Comparison of ENCODE assay signal across 17 cellular contexts in the genomic region with DNA sequence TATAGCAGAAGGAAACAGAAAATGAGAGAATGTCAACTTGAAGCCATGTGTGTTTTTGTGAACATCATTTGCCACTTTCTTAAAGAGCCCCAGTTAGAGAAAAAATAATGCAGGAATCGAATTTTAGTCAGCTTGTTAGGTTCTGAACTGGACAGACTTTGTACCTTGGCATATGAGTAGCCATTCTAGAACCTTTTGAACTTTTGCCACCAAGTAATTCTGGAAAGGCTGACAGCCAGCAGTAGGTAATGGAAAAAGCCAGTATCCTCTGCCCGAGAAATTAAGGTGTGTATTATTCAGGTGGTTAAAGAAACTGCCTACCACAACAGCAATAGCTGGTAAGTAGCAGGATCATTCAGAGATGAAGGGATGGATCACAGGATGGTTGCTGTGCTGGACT. TPM values are rescaled to one million over a fixed set of nuclear protein-coding genes. Genes with fewer than 3 reads are reported as not detected.
DNase-seq lines count a peak whose midpoint lies in the region; ATAC-seq and TF ChIP-seq lines count a peak whose summit lies in the region.
"Had no signal": no experiment of that assay in that cellular context is flagged by ENCODE, and none has a peak within 500 bp of the region (broad histone marks: within the 10 kb centered on the region; RNA-seq: fewer than 3 reads in every experiment).

No MANE protein-coding gene starts in this region.

- H3F3A ChIP-seq in OCI-LY1 (ENCODE audit: insufficient read depth, low read length), result 0 out of 2 replicates have a peak, but pooled peaks cover 6% of the 10 kb centered on the region

- DNase-seq in CD4-positive, CD25-positive, alpha-beta regulatory T cell, result no peak
- DNase-seq in immature natural killer cell (no peak), DMS79 treated with DMSO at 0.1 percent for 48 hours (lab: John Stamatoyannopoulos, UW) (no peak), NCI-H82 treated with DMSO at 0.1 percent for 48 hours (lab: John Stamatoyannopoulos, UW; ENCODE audit: unreplicated experiment) (no peak)
- DNase-seq in stimulated activated CD4-positive, alpha-beta T cell treated with anti-CD3 and anti-CD28 coated beads, Interleukin-4, amount 100 ng/mL, for 24 hours, result no peak
- DNase-seq: BE2C; NCI-H146; NCI-H2081 treated with DMSO at 0.1 percent for 48 hours; NCI-H2227 treated with DMSO at 0.1 percent for 48 hours; NCI-H526; NK-92 treated with Interleukin-12 subunit alpha and Interleukin-12 subunit beta, amount 100 ng/mL, for 24 hours had no signal

- TF ChIP-seq CTCF in OCI-LY1 (IDR thresholded peaks at IDR 0.05; ENCODE audit: low read length), result no peak
- no peak for TF ChIP-seq CTCF in nephron (IDR thresholded peaks at IDR 0.05; ENCODE audit: unreplicated experiment in 3 of 3)

- H3K4me3 ChIP-seq in CD4-positive, CD25-positive, alpha-beta regulatory T cell (ENCODE audit: low read depth, low read length), result no peak overlapping the region
- no peak overlapping the region for H3K4me3 ChIP-seq in OCI-LY1 (ENCODE audit: low read depth, low read length, poor library complexity, severe bottlenecking)
- H3K4me3 ChIP-seq: GM12878, GM23338, K562 had no signal

- no peak for ATAC-seq in CD4-positive, CD25-positive, alpha-beta regulatory T cell (ENCODE audit: low read depth in 2 of 2)
- ATAC-seq in HG02759 (IDR thresholded peaks at IDR 0.05; ENCODE audit: unreplicated experiment), result no peak
- ATAC-seq: GM12878, GM23338, K562 had no signal

- peaks cover 15 to 36% (median 24%) of the 10 kb centered on the region in 4 donors for H3K4me1 Mint-ChIP-seq in CD4-positive, CD25-positive, alpha-beta regulatory T cell
- peaks cover 34 to 42% of the 10 kb centered on the region in 2 donors for H3K4me1 Mint-ChIP-seq in immature natural killer cell
- peaks cover 39% of the 10 kb centered on the region for H3K4me1 Mint-ChIP-seq in nephron

- H3K4me1 ChIP-seq in CD4-positive, CD25-positive, alpha-beta regulatory T cell (ENCODE audit: control insufficient read depth, insufficient read depth, low read length, poor library complexity, severe bottlenecking), result peaks cover 31% of the 10 kb centered on the region
- H3K4me1 ChIP-seq in OCI-LY1 (ENCODE audit: insufficient read depth, low read length, severe bottlenecking), result peaks cover 52% of the 10 kb centered on the region
- H3K4me1 ChIP-seq: BE2C had no signal

- H3K79me2 ChIP-seq in OCI-LY1 (ENCODE audit: insufficient read depth, low read length), result peaks cover 10% of the 10 kb centered on the region

- H3K4me3 Mint-ChIP-seq in CD4-positive, CD25-positive, alpha-beta regulatory T cell, result peak overlapping the region in 3 of 4 donors; percentile 26 to 78 (median 77)
- peak overlapping the region in 3 of 5 donors; percentile 14 to 96 (median 94) for H3K4me3 Mint-ChIP-seq in immature natural killer cell
- peak overlapping the region; percentile 40 to 84 (median 65) for H3K4me3 Mint-ChIP-seq in nephron

- no peaks in the 10 kb centered on the region for H3K27me3 ChIP-seq in CD4-positive, CD25-positive, alpha-beta regulatory T cell (ENCODE audit: control insufficient read depth, insufficient read depth, low read length)
- no peaks in the 10 kb centered on the region for H3K27me3 ChIP-seq in OCI-LY1 (ENCODE audit: insufficient read depth, low read length)
- H3K27me3 ChIP-seq: BE2C had no signal

- no peak overlapping the region for H3K4me2 ChIP-seq in OCI-LY1 (ENCODE audit: low read length)

- H3K27ac ChIP-seq in CD4-positive, CD25-positive, alpha-beta regulatory T cell (ENCODE audit: insufficient read depth, low read length, poor library complexity, severe bottlenecking), result no peak overlapping the region
- peak overlapping the region; percentile 0 for H3K27ac ChIP-seq in OCI-LY1 (ENCODE audit: low read depth, low read length, poor library complexity, severe bottlenecking)

- H3K9me3 ChIP-seq in CD4-positive, CD25-positive, alpha-beta regulatory T cell (ENCODE audit: control insufficient read depth in 2 of 2, low read length in 2 of 2), result no peaks in the 10 kb centered on the region
- no peaks in the 10 kb centered on the region for H3K9me3 ChIP-seq in OCI-LY1 (ENCODE audit: low read length)
- H3K9me3 ChIP-seq: BE2C had no signal

- no peaks in the 10 kb centered on the region for H3K9me2 ChIP-seq in OCI-LY1 (ENCODE audit: low read depth, low read length)

- no peak overlapping the region for H3K27ac Mint-ChIP-seq in CD4-positive, CD25-positive, alpha-beta regulatory T cell
- H3K27ac Mint-ChIP-seq in immature natural killer cell (no peak overlapping the region), nephron (peak overlapping the region; percentile 0 to 79 (median 64))
- H3K27ac Mint-ChIP-seq: GM23338 had no signal

- no peaks in the 10 kb centered on the region for H3K27me3 Mint-ChIP-seq in CD4-positive, CD25-positive, alpha-beta regulatory T cell
- peaks cover 0 to 3% (median 0%) of the 10 kb centered on the region in 3 donors for H3K27me3 Mint-ChIP-seq in immature natural killer cell (ENCODE audit: low read depth in 3 of 3)
- H3K27me3 Mint-ChIP-seq in nephron (ENCODE audit: low read depth), result peaks cover 3% of the 10 kb centered on the region

- no peak overlapping the region for H3K9ac ChIP-seq in OCI-LY1 (ENCODE audit: low read length)

- H3K9me3 Mint-ChIP-seq in CD4-positive, CD25-positive, alpha-beta regulatory T cell, result no peaks in the 10 kb centered on the region
- H3K9me3 Mint-ChIP-seq in immature natural killer cell (no peaks in the 10 kb centered on the region), nephron (no peaks in the 10 kb centered on the region)
- H3K9me3 Mint-ChIP-seq: GM23338 had no signal

- no peak overlapping the region for H2AFZ ChIP-seq in OCI-LY1 (ENCODE audit: low read length)
- H2AFZ ChIP-seq: GM23338 had no signal

- H3K36me3 ChIP-seq in CD4-positive, CD25-positive, alpha-beta regulatory T cell (ENCODE audit: control insufficient read depth, insufficient read depth, low read length), result no peaks in the 10 kb centered on the region
- peaks cover 20% of the 10 kb centered on the region; the same call in 1 of the 2 replicates for H3K36me3 ChIP-seq in OCI-LY1 (ENCODE audit: insufficient read depth, low read length)
- H3K36me3 ChIP-seq: BE2C had no signal

- H4K20me1 ChIP-seq in OCI-LY1 (ENCODE audit: insufficient read depth, low read length), result no peaks in the 10 kb centered on the region

- no peaks in the 10 kb centered on the region for H3K36me3 Mint-ChIP-seq in CD4-positive, CD25-positive, alpha-beta regulatory T cell
- H3K36me3 Mint-ChIP-seq in immature natural killer cell (peaks cover 0 to 4% (median 0%) of the 10 kb centered on the region in 3 donors), nephron (ENCODE audit: low read depth) (peaks cover 9% of the 10 kb centered on the region)

RNA-seq across cellular contexts. Expression of gene LRRC8D, which starts 20.7 kb away (rescaled TPM):
- total RNA-seq in CD4-positive, CD25-positive, alpha-beta regulatory T cell, result 23.6 TPM
- polyA plus RNA-seq in CD4-positive, CD25-positive, alpha-beta regulatory T cell, result 10 to 100 TPM; 45.4 to 69.0 (median 56.8) TPM
- 10 to 100 TPM; 24.7 to 40.1 (median 32.0) TPM for polyA plus RNA-seq in immature natural killer cell

Comparison
In these comparisons a context has a peak if more than half of its experiments do, and no peak if none do; other contexts are left out.
1. H3K27ac Mint-ChIP-seq: peak in nephron (3 of 3); none in CD4-positive, CD25-positive, alpha-beta regulatory T cell (0 of 3) and immature natural killer cell (0 of 6).
2. Peak in every context shown above with its lines, with median percentiles within 50 percentile points of each other: H3K4me3 Mint-ChIP-seq.